In genomic region chr20:1474817-1475603, GRCh38 we compare ENCODE assay signal across 1 cellular context.
A peak's percentile ranks its signal among the peaks of the same experiment; 100 is the strongest.
TF ChIP-seq lines count a peak whose summit lies in the region.

No MANE protein-coding gene starts in this region.

TF ChIP-seq in K562, 482 proteins besides CTCF, POLR2A, EP300 and RAD21:
- TF ChIP-seq RERE (CRISPR knock-in tag; IDR thresholded peaks at IDR 0.05; ENCODE audit: borderline replicate concordance) (no peak), CBFA2T2 (conservative IDR thresholded peaks at IDR 0.05) (peak; percentile 24; the same call in 1 of the 2 replicates), ZNF586 (CRISPR knock-in tag; conservative IDR thresholded peaks at IDR 0.05) (no peak), NFE2L1 (tag; IDR thresholded peaks at IDR 0.05; ENCODE audit: borderline replicate concordance, low read depth) (no peak), SIX5 (IDR thresholded peaks at IDR 0.05; ENCODE audit: borderline replicate concordance in 1 of 2, insufficient read depth in 1 of 2, low read depth in 1 of 2, low read length in 2 of 2) (peak; percentile 31 to 38; a peak in 2 of 4 replicates), TOE1 (IDR thresholded peaks at IDR 0.05; ENCODE audit: borderline replicate concordance) (peak; percentile 34; the same call in 1 of the 2 replicates), TOE1 (CRISPR knock-in tag; IDR thresholded peaks at IDR 0.05; ENCODE audit: borderline replicate concordance, low read depth) (no peak), RBM34 (IDR thresholded peaks at IDR 0.05; ENCODE audit: borderline replicate concordance, insufficient read depth, low read length) (no peak), ARNT (IDR thresholded peaks at IDR 0.05) (no peak), MCM7 (IDR thresholded peaks at IDR 0.05) (no peak), TFE3 (CRISPR knock-in tag; IDR thresholded peaks at IDR 0.05) (peak; percentile 12; the same call in 1 of the 2 replicates), ZNF143 (CRISPR knock-in tag; IDR thresholded peaks at IDR 0.05) (peak; percentile 75), HCFC1 (IDR thresholded peaks at IDR 0.05; ENCODE audit: low read depth, low read length) (peak; percentile 76), RREB1 (CRISPR knock-in tag; IDR thresholded peaks at IDR 0.05) (no peak), TEAD4 (IDR thresholded peaks at IDR 0.05; ENCODE audit: low read length) (peak; percentile 75), TEAD4 (CRISPR knock-in tag; IDR thresholded peaks at IDR 0.05; ENCODE audit: borderline replicate concordance) (no peak), TGIF2 (CRISPR knock-in tag; IDR thresholded peaks at IDR 0.05) (no peak), RAD51 (IDR thresholded peaks at IDR 0.05; ENCODE audit: borderline replicate concordance, low read depth) (peak; percentile 66), TEAD1 (CRISPR knock-in tag; IDR thresholded peaks at IDR 0.05) (peak; percentile 63 to 98), POLR3A (IDR thresholded peaks at IDR 0.05; ENCODE audit: borderline replicate concordance, extremely low read depth, insufficient read depth, insufficient read length) (no peak), NCOA1 (IDR thresholded peaks at IDR 0.05; ENCODE audit: low read depth) (no peak), TEAD2 (tag; IDR thresholded peaks at IDR 0.05) (peak; percentile 90)
- TF ChIP-seq, protein P1, sequence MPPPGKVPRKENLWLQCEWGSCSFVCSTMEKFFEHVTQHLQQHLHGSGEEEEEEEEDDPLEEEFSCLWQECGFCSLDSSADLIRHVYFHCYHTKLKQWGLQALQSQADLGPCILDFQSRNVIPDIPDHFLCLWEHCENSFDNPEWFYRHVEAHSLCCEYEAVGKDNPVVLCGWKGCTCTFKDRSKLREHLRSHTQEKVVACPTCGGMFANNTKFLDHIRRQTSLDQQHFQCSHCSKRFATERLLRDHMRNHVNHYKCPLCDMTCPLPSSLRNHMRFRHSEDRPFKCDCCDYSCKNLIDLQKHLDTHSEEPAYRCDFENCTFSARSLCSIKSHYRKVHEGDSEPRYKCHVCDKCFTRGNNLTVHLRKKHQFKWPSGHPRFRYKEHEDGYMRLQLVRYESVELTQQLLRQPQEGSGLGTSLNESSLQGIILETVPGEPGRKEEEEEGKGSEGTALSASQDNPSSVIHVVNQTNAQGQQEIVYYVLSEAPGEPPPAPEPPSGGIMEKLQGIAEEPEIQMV (tag; conservative IDR thresholded peaks at IDR 0.05; ENCODE audit: low read depth): no peak
- TF ChIP-seq, protein P2, sequence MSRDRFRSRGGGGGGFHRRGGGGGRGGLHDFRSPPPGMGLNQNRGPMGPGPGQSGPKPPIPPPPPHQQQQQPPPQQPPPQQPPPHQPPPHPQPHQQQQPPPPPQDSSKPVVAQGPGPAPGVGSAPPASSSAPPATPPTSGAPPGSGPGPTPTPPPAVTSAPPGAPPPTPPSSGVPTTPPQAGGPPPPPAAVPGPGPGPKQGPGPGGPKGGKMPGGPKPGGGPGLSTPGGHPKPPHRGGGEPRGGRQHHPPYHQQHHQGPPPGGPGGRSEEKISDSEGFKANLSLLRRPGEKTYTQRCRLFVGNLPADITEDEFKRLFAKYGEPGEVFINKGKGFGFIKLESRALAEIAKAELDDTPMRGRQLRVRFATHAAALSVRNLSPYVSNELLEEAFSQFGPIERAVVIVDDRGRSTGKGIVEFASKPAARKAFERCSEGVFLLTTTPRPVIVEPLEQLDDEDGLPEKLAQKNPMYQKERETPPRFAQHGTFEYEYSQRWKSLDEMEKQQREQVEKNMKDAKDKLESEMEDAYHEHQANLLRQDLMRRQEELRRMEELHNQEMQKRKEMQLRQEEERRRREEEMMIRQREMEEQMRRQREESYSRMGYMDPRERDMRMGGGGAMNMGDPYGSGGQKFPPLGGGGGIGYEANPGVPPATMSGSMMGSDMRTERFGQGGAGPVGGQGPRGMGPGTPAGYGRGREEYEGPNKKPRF (IDR thresholded peaks at IDR 0.05; ENCODE audit: low read depth, low read length): no peak
- TF ChIP-seq, protein P3, sequence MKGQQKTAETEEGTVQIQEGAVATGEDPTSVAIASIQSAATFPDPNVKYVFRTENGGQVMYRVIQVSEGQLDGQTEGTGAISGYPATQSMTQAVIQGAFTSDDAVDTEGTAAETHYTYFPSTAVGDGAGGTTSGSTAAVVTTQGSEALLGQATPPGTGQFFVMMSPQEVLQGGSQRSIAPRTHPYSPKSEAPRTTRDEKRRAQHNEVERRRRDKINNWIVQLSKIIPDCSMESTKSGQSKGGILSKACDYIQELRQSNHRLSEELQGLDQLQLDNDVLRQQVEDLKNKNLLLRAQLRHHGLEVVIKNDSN (CRISPR knock-in tag; IDR thresholded peaks at IDR 0.05): peak; percentile 81
- TF ChIP-seq, protein P4, sequence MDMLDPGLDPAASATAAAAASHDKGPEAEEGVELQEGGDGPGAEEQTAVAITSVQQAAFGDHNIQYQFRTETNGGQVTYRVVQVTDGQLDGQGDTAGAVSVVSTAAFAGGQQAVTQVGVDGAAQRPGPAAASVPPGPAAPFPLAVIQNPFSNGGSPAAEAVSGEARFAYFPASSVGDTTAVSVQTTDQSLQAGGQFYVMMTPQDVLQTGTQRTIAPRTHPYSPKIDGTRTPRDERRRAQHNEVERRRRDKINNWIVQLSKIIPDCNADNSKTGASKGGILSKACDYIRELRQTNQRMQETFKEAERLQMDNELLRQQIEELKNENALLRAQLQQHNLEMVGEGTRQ (CRISPR knock-in tag; IDR thresholded peaks at IDR 0.05): peak; percentile 83
- TF ChIP-seq, protein P5, sequence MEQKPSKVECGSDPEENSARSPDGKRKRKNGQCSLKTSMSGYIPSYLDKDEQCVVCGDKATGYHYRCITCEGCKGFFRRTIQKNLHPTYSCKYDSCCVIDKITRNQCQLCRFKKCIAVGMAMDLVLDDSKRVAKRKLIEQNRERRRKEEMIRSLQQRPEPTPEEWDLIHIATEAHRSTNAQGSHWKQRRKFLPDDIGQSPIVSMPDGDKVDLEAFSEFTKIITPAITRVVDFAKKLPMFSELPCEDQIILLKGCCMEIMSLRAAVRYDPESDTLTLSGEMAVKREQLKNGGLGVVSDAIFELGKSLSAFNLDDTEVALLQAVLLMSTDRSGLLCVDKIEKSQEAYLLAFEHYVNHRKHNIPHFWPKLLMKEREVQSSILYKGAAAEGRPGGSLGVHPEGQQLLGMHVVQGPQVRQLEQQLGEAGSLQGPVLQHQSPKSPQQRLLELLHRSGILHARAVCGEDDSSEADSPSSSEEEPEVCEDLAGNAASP (IDR thresholded peaks at IDR 0.05): no peak
- TF ChIP-seq, protein P6, sequence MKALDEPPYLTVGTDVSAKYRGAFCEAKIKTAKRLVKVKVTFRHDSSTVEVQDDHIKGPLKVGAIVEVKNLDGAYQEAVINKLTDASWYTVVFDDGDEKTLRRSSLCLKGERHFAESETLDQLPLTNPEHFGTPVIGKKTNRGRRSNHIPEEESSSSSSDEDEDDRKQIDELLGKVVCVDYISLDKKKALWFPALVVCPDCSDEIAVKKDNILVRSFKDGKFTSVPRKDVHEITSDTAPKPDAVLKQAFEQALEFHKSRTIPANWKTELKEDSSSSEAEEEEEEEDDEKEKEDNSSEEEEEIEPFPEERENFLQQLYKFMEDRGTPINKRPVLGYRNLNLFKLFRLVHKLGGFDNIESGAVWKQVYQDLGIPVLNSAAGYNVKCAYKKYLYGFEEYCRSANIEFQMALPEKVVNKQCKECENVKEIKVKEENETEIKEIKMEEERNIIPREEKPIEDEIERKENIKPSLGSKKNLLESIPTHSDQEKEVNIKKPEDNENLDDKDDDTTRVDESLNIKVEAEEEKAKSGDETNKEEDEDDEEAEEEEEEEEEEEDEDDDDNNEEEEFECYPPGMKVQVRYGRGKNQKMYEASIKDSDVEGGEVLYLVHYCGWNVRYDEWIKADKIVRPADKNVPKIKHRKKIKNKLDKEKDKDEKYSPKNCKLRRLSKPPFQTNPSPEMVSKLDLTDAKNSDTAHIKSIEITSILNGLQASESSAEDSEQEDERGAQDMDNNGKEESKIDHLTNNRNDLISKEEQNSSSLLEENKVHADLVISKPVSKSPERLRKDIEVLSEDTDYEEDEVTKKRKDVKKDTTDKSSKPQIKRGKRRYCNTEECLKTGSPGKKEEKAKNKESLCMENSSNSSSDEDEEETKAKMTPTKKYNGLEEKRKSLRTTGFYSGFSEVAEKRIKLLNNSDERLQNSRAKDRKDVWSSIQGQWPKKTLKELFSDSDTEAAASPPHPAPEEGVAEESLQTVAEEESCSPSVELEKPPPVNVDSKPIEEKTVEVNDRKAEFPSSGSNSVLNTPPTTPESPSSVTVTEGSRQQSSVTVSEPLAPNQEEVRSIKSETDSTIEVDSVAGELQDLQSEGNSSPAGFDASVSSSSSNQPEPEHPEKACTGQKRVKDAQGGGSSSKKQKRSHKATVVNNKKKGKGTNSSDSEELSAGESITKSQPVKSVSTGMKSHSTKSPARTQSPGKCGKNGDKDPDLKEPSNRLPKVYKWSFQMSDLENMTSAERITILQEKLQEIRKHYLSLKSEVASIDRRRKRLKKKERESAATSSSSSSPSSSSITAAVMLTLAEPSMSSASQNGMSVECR (CRISPR knock-in tag; IDR thresholded peaks at IDR 0.05): no peak
